7 cellular contexts compared by ENCODE assay signal in the genomic region with DNA sequence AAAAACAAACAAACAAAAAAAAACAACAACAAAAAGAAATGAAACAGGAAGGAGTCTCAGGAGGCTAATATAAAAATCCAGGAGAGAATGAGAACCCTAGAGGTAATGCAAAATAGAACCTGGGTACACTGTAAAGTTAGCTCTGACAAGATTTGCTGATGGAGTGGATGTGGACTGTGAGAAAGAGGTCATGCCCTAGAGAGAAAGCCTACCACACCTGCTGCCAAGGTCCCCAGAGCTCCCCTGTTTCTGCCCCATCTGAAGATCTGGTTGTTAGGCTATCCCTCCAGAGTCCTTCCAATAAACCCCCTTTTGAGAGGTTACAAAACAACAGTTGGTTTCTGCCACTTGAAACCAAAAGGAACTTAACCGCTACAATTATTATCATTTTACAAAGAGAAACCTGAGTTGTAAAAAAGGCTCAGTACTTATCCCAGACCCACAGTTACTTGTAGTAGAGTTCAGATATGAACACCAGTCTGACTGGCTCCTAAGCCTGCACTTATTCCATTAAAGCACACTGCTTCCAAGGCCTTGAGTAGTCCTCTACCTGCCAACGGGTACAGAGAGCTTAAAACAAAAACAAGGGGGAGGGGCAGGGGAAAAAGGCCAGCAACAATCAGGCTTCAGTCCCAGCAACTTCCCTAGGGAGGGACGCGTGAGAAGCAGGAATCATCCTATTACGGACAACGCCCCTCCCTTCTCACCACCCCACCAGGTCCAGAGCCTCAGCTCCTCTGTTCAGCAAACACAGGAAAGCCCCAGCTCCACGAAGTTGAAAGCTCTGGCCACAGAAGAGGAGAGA. TPM values are rescaled to one million over a fixed set of nuclear protein-coding genes. Genes with fewer than 3 reads are reported as not detected.
DNase-seq lines count a peak whose midpoint lies in the region; ATAC-seq lines count a peak whose summit lies in the region.

No MANE protein-coding gene starts in this region.

- H3K9ac ChIP-seq in HUES64 (ENCODE audit: low read depth, low read length) = peak overlapping the region; percentile 47
- no peak overlapping the region for H3K9ac ChIP-seq in skeletal muscle satellite cell (ENCODE audit: low read depth, low read length)

- peaks cover 16% of the 10 kb centered on the region for H3K4me1 ChIP-seq in HUES64 (ENCODE audit: insufficient read depth, low read length)
- peaks cover 5% of the 10 kb centered on the region for H3K4me1 ChIP-seq in SJCRH30
- peaks cover 6% of the 10 kb centered on the region for H3K4me1 ChIP-seq in skeletal muscle satellite cell (ENCODE audit: control insufficient read depth, insufficient read depth, low read length)

- peak; percentile 77 to 87 for ATAC-seq in left cardiac atrium
- no peak for ATAC-seq in GM21619 (IDR thresholded peaks at IDR 0.05; ENCODE audit: unreplicated experiment)

- H3K9me3 ChIP-seq in HUES64 (ENCODE audit: insufficient read depth, low read depth, low read length) (no peaks in the 10 kb centered on the region), SJCRH30 (replicated peaks) (no peaks in the 10 kb centered on the region), skeletal muscle satellite cell (replicated peaks; ENCODE audit: low read length) (no peaks in the 10 kb centered on the region)

- 13% methylated on average over 7 of the region's 7 CpGs for WGBS in HUES64

- no peaks in the 10 kb centered on the region for H3K27me3 ChIP-seq in HUES64 (ENCODE audit: insufficient read depth, low read length)
- H3K27me3 ChIP-seq in SJCRH30 = no peaks in the 10 kb centered on the region
- no peaks in the 10 kb centered on the region for H3K27me3 ChIP-seq in skeletal muscle satellite cell (ENCODE audit: control insufficient read depth, insufficient read depth, low read length)

- intact Hi-C loops in left cardiac atrium (cut with DNase I) = loop anchor here in 1 of 2 donors (10.0 kb wide), 1 partner anchor 75 kb away; no protein-coding TSS in a partner anchor

- peak overlapping the region; percentile 69 for H3K4me2 ChIP-seq in skeletal muscle satellite cell (ENCODE audit: low read length)

- H3K4me3 ChIP-seq in HUES64 (ENCODE audit: low read length) = peak overlapping the region; percentile 8; the same call in 1 of the 2 replicates
- H3K4me3 ChIP-seq in SJCRH30 = no peak overlapping the region
- H3K4me3 ChIP-seq in skeletal muscle satellite cell (ENCODE audit: low read length) = peak overlapping the region; percentile 38

- no peak overlapping the region; the same call in 1 of the 2 replicates for H3K27ac ChIP-seq in HUES64 (ENCODE audit: low read depth, low read length)
- no peak overlapping the region for H3K27ac ChIP-seq in SJCRH30

- H3K36me3 ChIP-seq in HUES64 (ENCODE audit: insufficient read depth, low read length) = no peaks in the 10 kb centered on the region
- no peaks in the 10 kb centered on the region for H3K36me3 ChIP-seq in SJCRH30
- H3K36me3 ChIP-seq in skeletal muscle satellite cell (ENCODE audit: insufficient read depth, low read length) = no peaks in the 10 kb centered on the region

- DNase-seq in SJCRH30 (peak; percentile 62 to 77), left cardiac atrium (peak; percentile 72), RKO (ENCODE audit: low spot score) (no peak), NCI-H2081 treated with DMSO at 0.1 percent for 48 hours (lab: John Stamatoyannopoulos, UW) (no peak)

RNA-seq across cellular contexts. Expression of a gene that starts 27.7 kb away (rescaled TPM):
- 3.1 TPM for polyA plus RNA-seq in HUES64 (2013, experiment 1 of 2)
- 3.1 TPM for polyA plus RNA-seq in HUES64 (2013, experiment 2 of 2)
- total RNA-seq in SJCRH30 (2014; rRNA removed; shearing (Covaris generic)) = 8.1 and 10.5 TPM in 2 replicates
- 10 to 100 TPM; 63.0 to 89.3 TPM for total RNA-seq in left cardiac atrium
- 2.0 and 3.8 TPM in 2 replicates for total RNA-seq in skeletal muscle satellite cell (2012; rRNA removed)

Comparison
In these comparisons a context has a peak if more than half of its experiments do, and no peak if none do; other contexts are left out.
1. DNase-seq: peak in SJCRH30 (2 of 2) and left cardiac atrium (single experiment); none in RKO (single experiment) and NCI-H2081 treated with DMSO at 0.1 percent for 48 hours (single experiment).